ENCODE assay signal across 1 cellular context in genomic region chr3:143207338-143207961, GRCh38.
A peak's percentile ranks its signal among the peaks of the same experiment; 100 is the strongest.
TF ChIP-seq lines count a peak whose summit lies in the region.

No MANE protein-coding gene starts in this region.

TF ChIP-seq in K562, 482 proteins besides CTCF, POLR2A, EP300 and RAD21 (continued from another document and continues in another):
- TF ChIP-seq ELK3 (CRISPR knock-in tag; IDR thresholded peaks at IDR 0.05) (no peak), MCM7 (IDR thresholded peaks at IDR 0.05) (no peak), KAT8 (IDR thresholded peaks at IDR 0.05; ENCODE audit: low read depth) (no peak), ELF1 (tag; IDR thresholded peaks at IDR 0.05) (no peak), ZNF695 (CRISPR knock-in tag; IDR thresholded peaks at IDR 0.05) (no peak), MNT (conservative IDR thresholded peaks at IDR 0.05) (no peak), ZBTB26 (CRISPR knock-in tag; IDR thresholded peaks at IDR 0.05) (no peak), ETS1 (conservative IDR thresholded peaks at IDR 0.05; ENCODE audit: control insufficient read depth, low read depth, low read length) (no peak), MAFF (IDR thresholded peaks at IDR 0.05; ENCODE audit: low read length) (peak; percentile 87), TAL1 (IDR thresholded peaks at IDR 0.05) (no peak), CREM (IDR thresholded peaks at IDR 0.05; ENCODE audit: low read depth) (no peak), TCF15 (CRISPR knock-in tag; IDR thresholded peaks at IDR 0.05) (no peak), ZNF121 (CRISPR knock-in tag; conservative IDR thresholded peaks at IDR 0.05) (no peak), SMC3 (conservative IDR thresholded peaks at IDR 0.05; ENCODE audit: insufficient read depth, low read depth, low read length) (no peak), NR1H2 (CRISPR knock-in tag; IDR thresholded peaks at IDR 0.05) (no peak), HDAC2 (IDR thresholded peaks at IDR 0.05) (0 out of 2 replicates have a peak, but pooled peaks have one; percentile 56), U2AF1 (optimal IDR thresholded peaks at IDR 0.05; ENCODE audit: low read depth, low read length) (no peak), ZBED1 (IDR thresholded peaks at IDR 0.05) (no peak), ARNT (IDR thresholded peaks at IDR 0.05) (no peak), NFE2 (IDR thresholded peaks at IDR 0.05; ENCODE audit: low read depth) (peak; percentile 95), JUND (IDR thresholded peaks at IDR 0.05; ENCODE audit: borderline replicate concordance, low read depth, low read length) (no peak), JUND (tag; IDR thresholded peaks at IDR 0.05; ENCODE audit: borderline replicate concordance, low read depth, low read length) (peak; percentile 11; the same call in 1 of the 3 replicates), GABPB1 (CRISPR knock-in tag; IDR thresholded peaks at IDR 0.05) (no peak), CBFA2T2 (conservative IDR thresholded peaks at IDR 0.05) (no peak), CBX1 (IDR thresholded peaks at IDR 0.05; ENCODE audit: low read depth) (no peak), BRD9 (IDR thresholded peaks at IDR 0.05; ENCODE audit: low read depth, partially characterized antibody) (no peak), HNRNPH1 (optimal IDR thresholded peaks at IDR 0.05; ENCODE audit: low read depth, low read length) (no peak), CTBP1 (IDR thresholded peaks at IDR 0.05; ENCODE audit: borderline replicate concordance) (peak; percentile 67; the same call in 1 of the 2 replicates), HLTF (IDR thresholded peaks at IDR 0.05) (no peak), NCOA4 (IDR thresholded peaks at IDR 0.05; ENCODE audit: partially characterized antibody) (no peak), ZBTB8A (IDR thresholded peaks at IDR 0.05; ENCODE audit: partially characterized antibody) (no peak), MTA2 (IDR thresholded peaks at IDR 0.05; ENCODE audit: low read depth) (no peak), SMAD4 (CRISPR knock-in tag; conservative IDR thresholded peaks at IDR 0.05) (no peak), ZNF583 (CRISPR knock-in tag; IDR thresholded peaks at IDR 0.05) (no peak), PKNOX1 (IDR thresholded peaks at IDR 0.05) (peak; percentile 75), RNF2 (IDR thresholded peaks at IDR 0.05) (no peak), EHMT2 (IDR thresholded peaks at IDR 0.05) (no peak), NBN (IDR thresholded peaks at IDR 0.05; ENCODE audit: low read depth) (no peak), TCF3 (CRISPR knock-in tag; IDR thresholded peaks at IDR 0.05) (no peak), VEZF1 (CRISPR knock-in tag; IDR thresholded peaks at IDR 0.05) (0 out of 2 replicates have a peak, but pooled peaks have one; percentile 36), YBX1 (IDR thresholded peaks at IDR 0.05) (no peak), PHTF2 (CRISPR knock-in tag; IDR thresholded peaks at IDR 0.05) (no peak), ZNF395 (CRISPR knock-in tag; IDR thresholded peaks at IDR 0.05) (no peak), STAG1 (CRISPR knock-in tag; IDR thresholded peaks at IDR 0.05; ENCODE audit: borderline replicate concordance) (no peak), HOXB6 (CRISPR knock-in tag; IDR thresholded peaks at IDR 0.05; ENCODE audit: borderline replicate concordance) (no peak), ZC3H4 (CRISPR knock-in tag; IDR thresholded peaks at IDR 0.05; ENCODE audit: borderline replicate concordance) (no peak), BACH1 (tag; IDR thresholded peaks at IDR 0.05) (peak; percentile 86), RBM34 (IDR thresholded peaks at IDR 0.05; ENCODE audit: borderline replicate concordance, insufficient read depth, low read length) (no peak), ZNF253 (CRISPR knock-in tag; conservative IDR thresholded peaks at IDR 0.05) (no peak), E2F8 (IDR thresholded peaks at IDR 0.05; ENCODE audit: low read depth, partially characterized antibody) (no peak), YY1 (IDR thresholded peaks at IDR 0.05; ENCODE audit: borderline replicate concordance in 1 of 3, control insufficient read depth in 1 of 3, extremely low read depth in 1 of 3, insufficient read depth in 3 of 3, insufficient read length in 1 of 3, insufficient replicate concordance in 2 of 3, low read depth in 1 of 3, low read length in 2 of 3) (no peak), ZBTB9 (CRISPR knock-in tag; IDR thresholded peaks at IDR 0.05) (peak; percentile 58; the same call in 1 of the 2 replicates), LCOR (CRISPR knock-in tag; IDR thresholded peaks at IDR 0.05) (no peak), FOXJ2 (tag; IDR thresholded peaks at IDR 0.05) (no peak), PBX2 (CRISPR knock-in tag; IDR thresholded peaks at IDR 0.05; ENCODE audit: low read depth) (no peak), PBX2 (tag; conservative IDR thresholded peaks at IDR 0.05; ENCODE audit: low read depth) (peak; percentile 53), ARID1B (IDR thresholded peaks at IDR 0.05) (0 out of 2 replicates have a peak, but pooled peaks have one; percentile 28), ZNF3 (CRISPR knock-in tag; IDR thresholded peaks at IDR 0.05) (no peak)
